10 cellular contexts compared by ENCODE assay signal in genomic region chr18:22171839-22172582, GRCh38. TPM values are rescaled to one million over a fixed set of nuclear protein-coding genes. Genes with fewer than 3 reads are reported as not detected.
A peak's percentile ranks its signal among the peaks of the same experiment; 100 is the strongest.
DNase-seq lines count a peak whose midpoint lies in the region; ATAC-seq and TF ChIP-seq lines count a peak whose summit lies in the region.
"Had no signal": no experiment of that assay in that cellular context is flagged by ENCODE, and none has a peak within 500 bp of the region (broad histone marks: within the 10 kb centered on the region; RNA-seq: fewer than 3 reads in every experiment).

No MANE protein-coding gene starts in this region.

- H2AFZ ChIP-seq in smooth muscle cell (ENCODE audit: low read depth), result no peak overlapping the region

- H3K27ac ChIP-seq in HUES48 (ENCODE audit: low read depth, low read length) (no peak overlapping the region), colonic mucosa (peak overlapping the region; percentile 79), smooth muscle cell (ENCODE audit: low read depth) (peak overlapping the region; percentile 65)

- H3K4me3 ChIP-seq in HUES48 (ENCODE audit: low read depth, low read length), result peak overlapping the region; percentile 64; the same call in 1 of the 2 replicates
- peak overlapping the region; percentile 82 for H3K4me3 ChIP-seq in colonic mucosa
- H3K4me3 ChIP-seq in kidney epithelial cell (ENCODE audit: low read depth, low read length), result peak overlapping the region; percentile 28
- peak overlapping the region; percentile 92 for H3K4me3 ChIP-seq in smooth muscle cell

- H3K36me3 ChIP-seq in HUES48 (ENCODE audit: control insufficient read depth, insufficient read depth, low read length), result no peaks in the 10 kb centered on the region
- H3K36me3 ChIP-seq in colonic mucosa, result no peaks in the 10 kb centered on the region
- H3K36me3 ChIP-seq in kidney epithelial cell (ENCODE audit: control insufficient read depth, insufficient read depth, low read length), result no peaks in the 10 kb centered on the region
- no peaks in the 10 kb centered on the region for H3K36me3 ChIP-seq in smooth muscle cell (ENCODE audit: low read depth)

- WGBS in smooth muscle cell (ENCODE audit: low lambda C conversion rate), result 6% methylated on average over 30 of the region's 81 CpGs

- H3K4me1 ChIP-seq in HUES48 (ENCODE audit: control insufficient read depth, insufficient read depth, low read length) (peaks cover 10% of the 10 kb centered on the region), colonic mucosa (peaks cover 2% of the 10 kb centered on the region), smooth muscle cell (ENCODE audit: low read depth) (peaks cover 11% of the 10 kb centered on the region)

- intact Hi-C loops in colonic mucosa (cut with DNase I), result loop anchor here (5.0 kb wide), 2 partner anchors 175 to 390 kb away; no protein-coding TSS in a partner anchor

- peaks cover 95% of the 10 kb centered on the region for H3K27me3 ChIP-seq in HUES48 (ENCODE audit: control insufficient read depth, insufficient read depth, low read length)
- H3K27me3 ChIP-seq in colonic mucosa, result peaks cover 9% of the 10 kb centered on the region
- peaks cover 65% of the 10 kb centered on the region for H3K27me3 ChIP-seq in kidney epithelial cell (ENCODE audit: control insufficient read depth, insufficient read depth, low read length)
- H3K27me3 ChIP-seq in smooth muscle cell (ENCODE audit: low read depth), result no peaks in the 10 kb centered on the region

- peak; percentile 26 for DNase-seq in colonic mucosa
- DNase-seq in kidney epithelial cell (ENCODE audit: low read depth), result no peak
- no peak for DNase-seq in smooth muscle cell (lab: John Stamatoyannopoulos, UW; ENCODE audit: unreplicated experiment)
- DNase-seq in kidney tubule cell (ENCODE audit: low spot score), result no peak
- no peak for DNase-seq in H4 (ENCODE audit: low spot score)
- no peak for DNase-seq in NCI-H2107 treated with DMSO at 0.1 percent for 48 hours (lab: John Stamatoyannopoulos, UW; ENCODE audit: unreplicated experiment)
- DNase-seq: activated naive CD4-positive, alpha-beta T cell treated with anti-CD3 and anti-CD28 coated beads, Interleukin-2, amount 50 U/mL, for 16 hours; hippocampal formation had no signal

- H3K79me2 ChIP-seq in smooth muscle cell (ENCODE audit: low read depth), result peaks cover 82% of the 10 kb centered on the region

- no peak overlapping the region for H3K9ac ChIP-seq in HUES48 (ENCODE audit: low read depth, low read length)
- peak overlapping the region; percentile 94 for H3K9ac ChIP-seq in colonic mucosa (ENCODE audit: low read depth in 2 of 2, low read length in 2 of 2)
- H3K9ac ChIP-seq in smooth muscle cell (ENCODE audit: low read depth), result peak overlapping the region; percentile 65

- H3F3A ChIP-seq in smooth muscle cell (ENCODE audit: low read depth), result peaks cover 4% of the 10 kb centered on the region

- H4K20me1 ChIP-seq in smooth muscle cell (ENCODE audit: low read depth), result peaks cover 71% of the 10 kb centered on the region

- peak overlapping the region; percentile 96 for H3K4me2 ChIP-seq in smooth muscle cell

- ATAC-seq in GM19452 (IDR thresholded peaks at IDR 0.05; ENCODE audit: unreplicated experiment), result no peak

- no peak for TF ChIP-seq CTCF in colonic mucosa (IDR thresholded peaks at IDR 0.05)
- no peak for TF ChIP-seq CTCF in kidney epithelial cell (IDR thresholded peaks at IDR 0.05; ENCODE audit: insufficient read depth, low read length, poor library complexity, severe bottlenecking)
- TF ChIP-seq CTCF in smooth muscle cell (IDR thresholded peaks at IDR 0.05; ENCODE audit: borderline replicate concordance, insufficient read depth, poor library complexity, severe bottlenecking), result no peak

- H3K9me3 ChIP-seq in HUES48 (ENCODE audit: control insufficient read depth, insufficient read depth, low read length) (no peaks in the 10 kb centered on the region; the same call in 1 of the 2 replicates), colonic mucosa (no peaks in the 10 kb centered on the region), smooth muscle cell (replicated peaks; ENCODE audit: low read depth) (no peaks in the 10 kb centered on the region)

RNA-seq across cellular contexts. Expression of gene GATA6, which starts 2.6 kb away (rescaled TPM):
- total RNA-seq in colonic mucosa (10 to 100 TPM; 52.7 to 61.3 TPM), kidney epithelial cell (2.5 TPM in 2 replicates), smooth muscle cell (48.5 and 52.5 TPM in 2 replicates)
- polyA plus RNA-seq in smooth muscle cell, result 39.2 and 49.9 TPM in 2 replicates
- 6.5 and 7.5 TPM in 2 replicates for total RNA-seq in H4 (2014; rRNA removed; shearing (Covaris generic))

Comparison
In these comparisons a context has a peak if more than half of its experiments do, and no peak if none do; other contexts are left out.
1. H3K4me3 ChIP-seq: peak in every context shown above with its lines; median percentile 92 in smooth muscle cell; 82 in colonic mucosa; 64 in HUES48; 28 in kidney epithelial cell.